In the genomic region with DNA sequence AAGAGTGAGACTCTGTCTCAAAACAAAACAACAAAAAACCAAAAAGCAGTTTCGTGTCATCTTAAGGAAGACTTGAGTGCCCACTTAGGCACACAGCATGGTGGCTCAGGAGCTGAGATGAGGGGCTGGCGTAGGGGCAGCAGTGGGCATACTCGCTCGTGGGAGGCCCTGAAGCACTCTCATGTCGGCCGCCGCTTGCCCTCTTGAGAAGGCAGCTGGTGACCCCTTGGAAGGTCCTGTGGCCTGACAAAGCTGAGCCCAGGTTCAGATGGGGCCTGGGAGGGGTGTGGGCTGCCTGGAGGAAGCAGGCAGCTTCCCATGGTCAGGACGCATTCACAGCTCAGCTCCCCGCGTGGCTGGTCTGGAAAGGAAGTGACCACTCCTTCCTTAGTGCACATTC, we compare ENCODE assay signal across 22 cellular contexts. TPM values are rescaled to one million over a fixed set of nuclear protein-coding genes. Genes with fewer than 3 reads are reported as not detected.
"Had no signal": no experiment of that assay in that cellular context is flagged by ENCODE, and none has a peak within 500 bp of the region (broad histone marks: within the 10 kb centered on the region; RNA-seq: fewer than 3 reads in every experiment).

No MANE protein-coding gene starts in this region.

- H3K27me3 ChIP-seq: SJCRH30 had no signal

- H3K27ac ChIP-seq: SJCRH30 had no signal

- H3K9me3 ChIP-seq: MG63, SJCRH30 had no signal

- ATAC-seq: SK-N-SH treated with all-trans-retinoic acid at 6 μM for 48 hours had no signal

- H3K4me3 ChIP-seq: MG63, SJCRH30 had no signal

- DNase-seq: IMR-90, Karpas-422, KG1, MG63, NCI-H1092, NCI-H1436, NCI-H187, NCI-H2029, NCI-H2081 treated with DMSO at 0.1 percent for 48 hours, NCI-H2171, NCI-H226, NCI-H446, NCI-H510A, NCI-H524 treated with DMSO at 0.1 percent for 48 hours, NCI-H69, NCI-H774, RPMI8226, SHP77 treated with DMSO at 0.1 percent for 48 hours, SJCRH30 had no signal

- FAIRE-seq: HepG2, RCC 7860 had no signal

- H3K4me1 ChIP-seq: SJCRH30 had no signal

- H3K36me3 ChIP-seq: MG63, SJCRH30 had no signal

RNA-seq across cellular contexts. Expression of a gene that starts 15.0 kb away (rescaled TPM):
- total RNA-seq: HepG2, IMR-90, SJCRH30 had no signal
- polyA plus RNA-seq: IMR-90 had no signal
